In genomic region chr14:34462132-34462893, GRCh38 we compare ENCODE assay signal across 8 cellular contexts. TPM values are rescaled to one million over a fixed set of nuclear protein-coding genes. Genes with fewer than 3 reads are reported as not detected.
DNase-seq lines count a peak whose midpoint lies in the region; ATAC-seq, FAIRE-seq and TF ChIP-seq lines count a peak whose summit lies in the region.

TSS of gene SPTSSA (minus strand) at chr14:34462240. CDS start at chr14:34462207, 33 bp downstream.

- DNase-seq in GM12891 (ENCODE audit: insufficient read length, low spot score) (peak; percentile 96), NCI-H1417 (lab: John Stamatoyannopoulos, UW) (peak; percentile 94 to 96 (median 96)), SW480 (ENCODE audit: low spot score) (peak; percentile 82), Right ventricle myocardium superior (peak; percentile 95), pons (ENCODE audit: low spot score) (peak; percentile 86), transverse colon (peak; percentile 96)
- DNase-seq in activated naive CD8-positive, alpha-beta T cell treated with anti-CD3 and anti-CD28 coated beads, Interleukin-2, amount 50 U/mL, for 24 hours = peak; percentile 93

- H3K9me3 Mint-ChIP-seq in activated naive CD8-positive, alpha-beta T cell treated with anti-CD3 and anti-CD28 coated beads, Interleukin-2, amount 50 U/mL, for 24 hours = no peaks in the 10 kb centered on the region

- 2% methylated on average over 40 of the region's 82 CpGs; no CpG with 5 or more reads in 1 of the 2 donors for WGBS in transverse colon (ENCODE audit: low coverage in 1 of 2), 2 donors

- TF ChIP-seq POLR2A in GM12891 (IDR thresholded peaks at IDR 0.05; ENCODE audit: low read depth, low read length) (peak; percentile 95), transverse colon (IDR thresholded peaks at IDR 0.05) (peak; percentile 89)

- no peaks in the 10 kb centered on the region for H3K27me3 Mint-ChIP-seq in activated naive CD8-positive, alpha-beta T cell treated with anti-CD3 and anti-CD28 coated beads, Interleukin-2, amount 50 U/mL, for 24 hours

- TF ChIP-seq EP300 in transverse colon (IDR thresholded peaks at IDR 0.05; ENCODE audit: low read depth) = no peak

- H3K4me1 Mint-ChIP-seq in activated naive CD8-positive, alpha-beta T cell treated with anti-CD3 and anti-CD28 coated beads, Interleukin-2, amount 50 U/mL, for 24 hours = peaks cover 17% of the 10 kb centered on the region

- intact Hi-C loops in Right ventricle myocardium superior (cut with DNase I) = no loop called here
- intact Hi-C loops in transverse colon (cut with DNase I; ENCODE audit: low total_unique reads) = no loop called here

- ATAC-seq in HG02763 (IDR thresholded peaks at IDR 0.05; ENCODE audit: unreplicated experiment) (peak; percentile 91), Right ventricle myocardium superior (ENCODE audit: poor library complexity) (peak; percentile 98)
- ATAC-seq in activated naive CD8-positive, alpha-beta T cell treated with anti-CD3 and anti-CD28 coated beads, Interleukin-2, amount 50 U/mL, for 24 hours = peak; percentile 98

- peak within 1 kb of the TSS; percentile 87 for H3K27ac Mint-ChIP-seq in activated naive CD8-positive, alpha-beta T cell treated with anti-CD3 and anti-CD28 coated beads, Interleukin-2, amount 50 U/mL, for 24 hours

- TF ChIP-seq CTCF in transverse colon (IDR thresholded peaks at IDR 0.05) = no peak

- in situ Hi-C loops in transverse colon (cut with MboI; ENCODE audit: low pct_ligation_motif_present in 1 of 4, low pct_unique_long_range_greater_than_20kb in 1 of 4, low sequenced_read_pairs in 3 of 4) = no loop called here

- H3K36me3 ChIP-seq in transverse colon = no peaks in the 10 kb centered on the region

- FAIRE-seq in GM12891 (lab: Jason Lieb, UNC) = peak; percentile 92

- H3K27me3 ChIP-seq in transverse colon = no peaks in the 10 kb centered on the region

- H3K9me3 ChIP-seq in transverse colon = no peaks in the 10 kb centered on the region

- H3K27ac ChIP-seq in transverse colon = peak within 1 kb of the TSS; percentile 91 to 98 (median 98)

- H3K4me3 ChIP-seq in transverse colon = peak within 1 kb of the TSS; percentile 66 to 96 (median 82)

- H3K4me1 ChIP-seq in transverse colon = peaks cover 4 to 37% (median 19%) of the 10 kb centered on the region in 4 donors

- H3K4me3 Mint-ChIP-seq in activated naive CD8-positive, alpha-beta T cell treated with anti-CD3 and anti-CD28 coated beads, Interleukin-2, amount 50 U/mL, for 24 hours = peak within 1 kb of the TSS; percentile 85

- peaks cover under 1% of the 10 kb centered on the region for H3K36me3 Mint-ChIP-seq in activated naive CD8-positive, alpha-beta T cell treated with anti-CD3 and anti-CD28 coated beads, Interleukin-2, amount 50 U/mL, for 24 hours (ENCODE audit: low read depth)

TF ChIP-seq in GM12891, 5 proteins besides CTCF, POLR2A, EP300 and RAD21:
- TF ChIP-seq POLR2AphosphoS5 (IDR thresholded peaks at IDR 0.05; ENCODE audit: low read depth, low read length) (peak; percentile 94), SPI1 (IDR thresholded peaks at IDR 0.05; ENCODE audit: low read depth, low read length) (no peak), TAF1 (IDR thresholded peaks at IDR 0.05; ENCODE audit: low read depth, low read length) (peak; percentile 84; the same call in 1 of the 2 replicates), POU2F2 (IDR thresholded peaks at IDR 0.05; ENCODE audit: low read depth, low read length) (0 out of 2 replicates have a peak, but pooled peaks have one; percentile 55)

RNA-seq across cellular contexts. Expression of gene SPTSSA, which starts in this region (rescaled TPM):
- polyA plus RNA-seq in GM12891 (2012; ENCODE audit: low read depth, missing spikeins) = 12.9 TPM
- total RNA-seq in Right ventricle myocardium superior (14.3 TPM), transverse colon (10 to 100 TPM in 3 of 4 donors, 1 to 10 TPM in 1; 4.8 to 45.7 (median 28.4) TPM)

Comparison
In these comparisons a context has a peak if more than half of its experiments do, and no peak if none do; other contexts are left out.
1. Peak in every context shown above with its lines: DNase-seq, ATAC-seq, H3K4me3 ChIP-seq and H3K27ac ChIP-seq.